Comparison of ENCODE assay signal across 26 cellular contexts in the genomic region with DNA sequence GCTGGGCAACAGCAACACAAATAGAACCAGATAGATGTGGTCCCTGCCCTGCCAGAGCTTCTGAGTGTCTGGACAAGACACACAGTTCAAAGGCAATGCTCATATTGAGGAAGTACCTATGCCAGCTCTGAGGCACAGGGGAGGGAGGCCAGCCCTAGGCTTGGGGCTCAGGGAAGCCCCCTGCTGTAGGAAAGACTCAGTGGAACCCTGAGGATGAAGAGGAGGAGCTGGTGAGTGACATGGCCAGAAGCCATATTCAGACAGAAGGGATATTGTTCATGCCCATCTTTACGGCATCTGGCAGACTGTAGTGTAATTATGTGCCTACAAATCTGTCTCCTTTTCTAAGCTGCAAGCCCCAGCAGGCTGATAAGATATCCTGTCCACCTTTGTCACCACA. TPM values are rescaled to one million over a fixed set of nuclear protein-coding genes. Genes with fewer than 3 reads are reported as not detected.
DNase-seq lines count a peak whose midpoint lies in the region; ATAC-seq, FAIRE-seq and TF ChIP-seq lines count a peak whose summit lies in the region.
"Had no signal": no experiment of that assay in that cellular context is flagged by ENCODE, and none has a peak within 500 bp of the region (broad histone marks: within the 10 kb centered on the region; RNA-seq: fewer than 3 reads in every experiment).

No MANE protein-coding gene starts in this region.

- H3K27ac ChIP-seq in GM12878 (ENCODE audit: control insufficient read depth, insufficient read depth) (no peak overlapping the region), coronary artery (no peak overlapping the region)
- H3K27ac ChIP-seq: KMS-11, tibial nerve had no signal

- H3K9me3 ChIP-seq in GM12878 (replicated peaks; ENCODE audit: control insufficient read depth, insufficient read depth, low read length) (no peaks in the 10 kb centered on the region; the same call in 2 of the 3 replicates), HAP-1 (no peaks in the 10 kb centered on the region)
- H3K9me3 ChIP-seq: tibial nerve had no signal

- H3K36me3 Mint-ChIP-seq in CD14-positive monocyte = peaks cover 4 to 6% of the 10 kb centered on the region in 2 donors
- H3K36me3 Mint-ChIP-seq: brain; CD4-positive, CD25-positive, alpha-beta regulatory T cell had no signal

- H3K27me3 ChIP-seq in GM12878 (replicated peaks in 1 of 2; ENCODE audit: control insufficient read depth in 2 of 2, insufficient read depth in 2 of 2, low read length in 1 of 2) (peaks cover 0 to 4% of the 10 kb centered on the region in 2 experiments; a peak in 1 of 4 replicates), HAP-1 (ENCODE audit: low read depth) (peaks cover 3% of the 10 kb centered on the region; the same call in 1 of the 2 replicates)

- CTCF ChIA-PET in GM12878 (lab: Yijun Ruan, JAX) = interaction anchor here (0.6 to 1.4 kb wide), 4 partner anchors 33 to 169 kb away, joined by 3 read pairs; no protein-coding TSS in a partner anchor

- no peak overlapping the region for H3K9ac ChIP-seq in GM12878 (ENCODE audit: control insufficient read depth, insufficient read depth, low read length)
- H3K9ac ChIP-seq: KMS-11 had no signal

- POLR2A ChIA-PET in GM12878 (lab: Charles Lee) = no interaction called here

- H3K4me3 Mint-ChIP-seq in CD14-positive monocyte = no peak overlapping the region
- H3K4me3 Mint-ChIP-seq: activated T-cell treated with anti-CD3 and anti-CD28 coated beads, Interleukin-2, amount 50 U/mL, for 24 hours; brain had no signal

- in situ Hi-C loops in GM12878 (cut with MboI) = no loop called here
- in situ Hi-C loops in HAP-1 (cut with MboI; ENCODE audit: low sequenced_read_pairs) = no loop called here

- no peak overlapping the region for H3K4me3 ChIP-seq in GM12878
- no peak overlapping the region for H3K4me3 ChIP-seq in coronary artery
- no peak overlapping the region for H3K4me3 ChIP-seq in HAP-1
- H3K4me3 ChIP-seq: tibial nerve had no signal

- H3K79me2 ChIP-seq in GM12878 (ENCODE audit: control insufficient read depth, insufficient read depth, low read length) = no peaks in the 10 kb centered on the region

- TF ChIP-seq EP300 in GM12878 (IDR thresholded peaks at IDR 0.05; ENCODE audit: borderline replicate concordance in 1 of 2, control insufficient read depth in 1 of 2, low read depth in 2 of 2, low read length in 2 of 2) = no peak

- H2AFZ ChIP-seq in GM12878 (ENCODE audit: control insufficient read depth, low read depth, low read length) = no peak overlapping the region

- SMC1A ChIA-PET in GM12878 (lab: Charles Lee; ENCODE audit: uncharacterized antibody, unreplicated experiment) = interaction anchor here (0.9 kb wide), 1 partner anchor 46 kb away, joined by 5 read pairs; no protein-coding TSS in a partner anchor

- TF ChIP-seq CTCF in CD14-positive monocyte (IDR thresholded peaks at IDR 0.05) (no peak), GM12878 (IDR thresholded peaks at IDR 0.05 in 2 of 3, conservative IDR thresholded peaks at IDR 0.05 in 1 of 3; ENCODE audit: control insufficient read depth in 2 of 3, extremely low read depth in 1 of 3, insufficient read depth in 1 of 3, low read depth in 3 of 3, low read length in 3 of 3) (no peak), coronary artery (IDR thresholded peaks at IDR 0.05) (no peak)

- no peak for DNase-seq in CD14-positive monocyte (ENCODE audit: low spot score)
- DNase-seq in DMS 273 (lab: John Stamatoyannopoulos, UW; ENCODE audit: unreplicated experiment) = peak; percentile 65
- DNase-seq in NCI-H2196 treated with DMSO at 0.1 percent for 48 hours (lab: John Stamatoyannopoulos, UW; ENCODE audit: unreplicated experiment) = peak; percentile 46
- DNase-seq in GM12878 (ENCODE audit: low read depth, low spot score) = no peak
- DNase-seq in coronary artery (ENCODE audit: low spot score) = no peak
- no peak for DNase-seq in HAP-1 (ENCODE audit: low spot score in 2 of 2)
- DNase-seq in DMS79 treated with DMSO at 0.1 percent for 48 hours (lab: John Stamatoyannopoulos, UW) = no peak
- DNase-seq in GM12891 (ENCODE audit: insufficient read length, low spot score) = no peak
- DNase-seq: activated CD4-positive, alpha-beta T cell treated with anti-CD3 and anti-CD28 coated beads for 1 hour; activated CD8-positive, alpha-beta memory T cell treated with anti-CD3 and anti-CD28 coated beads for 24 hours; activated gamma-delta T cell treated with Interleukin-2 at 50 U/mL for 16 hours; activated T-cell treated with anti-CD3 and anti-CD28 coated beads, Interleukin-2, amount 50 U/mL, for 24 hours; CD4-positive, CD25-positive, alpha-beta regulatory T cell; DMS153; effector memory CD4-positive, alpha-beta T cell; erythroblast; nucleus accumbens; Right ventricle myocardium superior; SW 1271; T1000 had no signal

- FAIRE-seq in GM12878 (lab: Jason Lieb, UNC) = no peak
- FAIRE-seq in GM12891 (lab: Jason Lieb, UNC) = no peak
- FAIRE-seq: G401.6, H54 had no signal

- no TSS peak for BruUV-seq in GM12878 (replicated peaks; lab: Mats Ljungman, UMichigan)

- TF ChIP-seq POLR2A in GM12878 (IDR thresholded peaks at IDR 0.05; ENCODE audit: low read depth, low read length) (no peak), GM12891 (IDR thresholded peaks at IDR 0.05; ENCODE audit: low read depth, low read length) (no peak)

- H3K4me1 ChIP-seq in GM12878 (ENCODE audit: control insufficient read depth, insufficient read depth, low read length) = no peaks in the 10 kb centered on the region
- H3K4me1 ChIP-seq in HAP-1 = no peaks in the 10 kb centered on the region

- H3K27me3 Mint-ChIP-seq in CD14-positive monocyte (ENCODE audit: low read depth in 3 of 3) = peaks cover 14 to 26% (median 16%) of the 10 kb centered on the region in 3 donors

- no peak overlapping the region for H3K4me2 ChIP-seq in GM12878 (ENCODE audit: control insufficient read depth, insufficient read depth)
- H3K4me2 ChIP-seq: KMS-11 had no signal

- no peaks in the 10 kb centered on the region for H4K20me1 ChIP-seq in GM12878 (ENCODE audit: control insufficient read depth, insufficient read depth)

- TF ChIP-seq RAD21 in GM12878 (IDR thresholded peaks at IDR 0.05; ENCODE audit: insufficient read depth, low read depth, low read length) = no peak

- RAD21 ChIA-PET in GM12878 (lab: Charles Lee; ENCODE audit: unreplicated experiment) = no interaction called here

- 0 out of 3 replicates have a peak, but pooled peaks have one; percentile 10 for ATAC-seq in GM12878

- peaks cover 48% of the 10 kb centered on the region for H3K4me1 Mint-ChIP-seq in CD14-positive monocyte

- H3K36me3 ChIP-seq in GM12878 (ENCODE audit: control insufficient read depth in 2 of 2, insufficient read depth in 2 of 2, low read length in 1 of 2) = no peaks in the 10 kb centered on the region
- H3K36me3 ChIP-seq in HAP-1 (replicated peaks) = no peaks in the 10 kb centered on the region
- H3K36me3 ChIP-seq: tibial nerve had no signal

- H3K27ac Mint-ChIP-seq in CD14-positive monocyte = peak overlapping the region in 4 of 7 donors; percentile 39 to 75 (median 64)
- H3K27ac Mint-ChIP-seq: activated T-cell treated with anti-CD3 and anti-CD28 coated beads, Interleukin-2, amount 50 U/mL, for 24 hours had no signal

- intact Hi-C loops in CD14-positive monocyte (cut with micrococcal nuclease) (loop anchor here in 1 of 2 donors (10.0 kb wide), 2 partner anchors 60 to 170 kb away; no protein-coding TSS in a partner anchor), GM12878 (cut with micrococcal nuclease; ENCODE audit: unreplicated experiment) (no loop called here)

- WGBS in GM12878 (ENCODE audit: insufficient coverage, insufficient replicate concordance, low lambda C conversion rate, missing lambda C conversion rate) = 100% methylated on average over 1 of the region's 1 CpG

- H3K9me3 Mint-ChIP-seq in CD14-positive monocyte = peaks cover 0 to 4% (median 0%) of the 10 kb centered on the region in 7 donors
- H3K9me3 Mint-ChIP-seq: activated T-cell treated with anti-CD3 and anti-CD28 coated beads, Interleukin-2, amount 50 U/mL, for 24 hours had no signal

TF ChIP-seq in GM12878, 131 proteins besides CTCF, POLR2A, EP300 and RAD21 (continues in another document):
- TF ChIP-seq EED (IDR thresholded peaks at IDR 0.05; ENCODE audit: low read depth) (no peak), NR2C2 (IDR thresholded peaks at IDR 0.05; ENCODE audit: borderline replicate concordance, control insufficient read depth, insufficient read length, low read depth) (no peak), FOXK2 (IDR thresholded peaks at IDR 0.05) (no peak)

TF ChIP-seq in GM12891, 5 proteins besides CTCF, POLR2A, EP300 and RAD21:
- TF ChIP-seq POLR2AphosphoS5 (IDR thresholded peaks at IDR 0.05; ENCODE audit: low read depth, low read length) (no peak), SPI1 (IDR thresholded peaks at IDR 0.05; ENCODE audit: low read depth, low read length) (no peak), PAX5 (IDR thresholded peaks at IDR 0.05; ENCODE audit: insufficient read depth, low read length, severe bottlenecking) (no peak), TAF1 (IDR thresholded peaks at IDR 0.05; ENCODE audit: low read depth, low read length) (no peak), POU2F2 (IDR thresholded peaks at IDR 0.05; ENCODE audit: low read depth, low read length) (no peak)

RNA-seq across cellular contexts. Expression of a gene that starts 8.8 kb away (rescaled TPM):
- polyA plus RNA-seq in CD14-positive monocyte (1 to 10 TPM; 7.8 to 9.9 TPM), GM12878 (2011; rRNA removed) (not detected in 2 replicates), GM12878 (2014; fragmentation: Illumina TruSeq; extraction: Trizol) (not detected in 2 replicates), GM12878 (2014; fragmentation: Nextera tagmentation; extraction: Ambion mirVana) (not detected), GM12878 (2014; rRNA removed) (0.03 TPM in 1 of 2 replicates, not detected in the other), GM12878 (2016; fragmentation: Nextera tagmentation; extraction: Ambion mirVana) (under 1 TPM in 1 of 2 experiments, not detected in 1; 0.09 TPM)
- total RNA-seq in GM12878 (2013; cell fraction: nucleolus; rRNA removed) = 0.58 and 1.3 TPM in 2 replicates
- total RNA-seq in GM12878 (2014; rRNA removed) (0.45 TPM in 1 of 2 replicates, not detected in the other), GM12878 (2014; rRNA removed; fragmentation: Illumina TruSeq; extraction: Trizol) (not detected in 2 replicates), GM12878 (2021) (0.21 TPM in 1 of 2 replicates, not detected in the other)
- polyA plus RNA-seq in GM12878 (2011; ENCODE audit: low read depth) = not detected
- polyA plus RNA-seq in GM12878 (2011; cell fraction: cytosol; rRNA removed) = not detected in 2 replicates
- not detected in 2 replicates for polyA plus RNA-seq in GM12878 (2011; cell fraction: nucleus; rRNA removed)
- 0.51 TPM in 1 of 2 replicates, not detected in the other for polyA plus RNA-seq in GM12878 (2012)
- polyA minus RNA-seq in GM12878 (2011; rRNA and poly(A)+ RNA removed) = not detected in 2 replicates
- not detected in 2 replicates for polyA minus RNA-seq in GM12878 (2011; cell fraction: cytosol; rRNA and poly(A)+ RNA removed)
- not detected in 2 replicates for polyA minus RNA-seq in GM12878 (2011; cell fraction: nucleus; rRNA and poly(A)+ RNA removed)
- 0.14 TPM for polyA plus RNA-seq in GM12891 (2012; ENCODE audit: low read depth, missing spikeins)
- total RNA-seq: CD4-positive, CD25-positive, alpha-beta regulatory T cell; lung microvascular endothelial cell; Right ventricle myocardium superior had no signal

Comparison
In these comparisons a context has a peak if more than half of its experiments do, and no peak if none do; other contexts are left out.
1. DNase-seq: peak in DMS 273 (single experiment) and NCI-H2196 treated with DMSO at 0.1 percent for 48 hours (single experiment); none in CD14-positive monocyte (single experiment), GM12878 (single experiment), coronary artery (single experiment), HAP-1 (0 of 2), DMS79 treated with DMSO at 0.1 percent for 48 hours (single experiment) and GM12891 (single experiment).
2. RNA of a gene that starts 8.8 kb away (polyA plus RNA-seq): 7.8 to 9.9 TPM in CD14-positive monocyte; 0.03 to 0.51 TPM in GM12878; every median in the first group is over 4 times any median in the second.